1 cellular context compared by ENCODE assay signal in the genomic region with DNA sequence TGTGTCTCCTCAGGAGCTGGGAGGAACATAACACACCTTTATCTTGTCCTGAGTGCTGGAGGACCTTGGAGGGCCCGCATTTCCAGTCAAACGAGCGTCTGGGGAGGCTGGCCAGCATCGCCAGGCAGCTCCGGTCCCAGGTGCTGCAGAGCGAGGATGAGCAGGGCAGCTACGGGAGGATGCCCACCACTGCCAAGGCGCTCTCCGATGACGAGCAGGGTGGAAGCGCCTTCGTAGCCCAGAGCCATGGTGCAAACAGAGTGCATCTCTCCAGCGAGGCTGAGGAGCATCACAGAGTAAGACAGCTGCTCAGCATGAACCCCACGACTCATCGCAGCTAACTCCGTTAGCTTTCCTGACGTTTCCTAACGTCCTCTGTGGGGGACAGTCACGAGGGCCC.
TF ChIP-seq lines count a peak whose summit lies in the region.

No MANE protein-coding gene starts in this region.

TF ChIP-seq in H1, 55 proteins besides CTCF, POLR2A, EP300 and RAD21:
- TF ChIP-seq YY1 (IDR thresholded peaks at IDR 0.05; ENCODE audit: low read depth, low read length) = no peak
- TF ChIP-seq HDAC6 (IDR thresholded peaks at IDR 0.05; ENCODE audit: low read depth, low read length) = no peak
- TF ChIP-seq KDM1A (IDR thresholded peaks at IDR 0.05; ENCODE audit: borderline replicate concordance, low read length) = no peak
- no peak for TF ChIP-seq RBBP5 (IDR thresholded peaks at IDR 0.05; ENCODE audit: borderline replicate concordance, low read depth, low read length)
- no peak for TF ChIP-seq NANOG (IDR thresholded peaks at IDR 0.05; ENCODE audit: insufficient read depth, low read depth, low read length, poor library complexity, severe bottlenecking)
- TF ChIP-seq HDAC2 (IDR thresholded peaks at IDR 0.05; ENCODE audit: borderline replicate concordance in 1 of 2, low read depth in 2 of 2, low read length in 2 of 2) = no peak
- no peak for TF ChIP-seq GTF2F1 (IDR thresholded peaks at IDR 0.05; ENCODE audit: borderline replicate concordance, low read depth, low read length)
